ENCODE assay signal across 9 cellular contexts in genomic region chr18:76410660-76411417, GRCh38.
DNase-seq lines count a peak whose midpoint lies in the region; ATAC-seq lines count a peak whose summit lies in the region.
"Had no signal": no experiment of that assay in that cellular context is flagged by ENCODE, and none has a peak within 500 bp of the region (broad histone marks: within the 10 kb centered on the region; RNA-seq: fewer than 3 reads in every experiment).

No MANE protein-coding gene starts in this region.

- no peaks in the 10 kb centered on the region for H3K27me3 ChIP-seq in MG63

- H3K9me3 ChIP-seq in MG63 = no peaks in the 10 kb centered on the region

- no peaks in the 10 kb centered on the region for H3K36me3 ChIP-seq in MG63

- H3K27me3 Mint-ChIP-seq in activated T-cell treated with anti-CD3 and anti-CD28 coated beads, Interleukin-2, amount 50 U/mL, for 4 hours (ENCODE audit: low read depth) = no peaks in the 10 kb centered on the region

- H3K4me3 Mint-ChIP-seq in activated T-cell treated with anti-CD3 and anti-CD28 coated beads, Interleukin-2, amount 50 U/mL, for 4 hours = no peak overlapping the region

- peak; percentile 96 for ATAC-seq in GM18519 (IDR thresholded peaks at IDR 0.05; ENCODE audit: low FRiP score, unreplicated experiment)
- peak; percentile 89 for ATAC-seq in HG02885 (IDR thresholded peaks at IDR 0.05; ENCODE audit: poor library complexity, unreplicated experiment)
- peak; percentile 84 to 88 for ATAC-seq in activated T-cell treated with anti-CD3 and anti-CD28 coated beads, Interleukin-2, amount 50 U/mL, for 4 hours

- no peaks in the 10 kb centered on the region for H3K9me3 Mint-ChIP-seq in activated T-cell treated with anti-CD3 and anti-CD28 coated beads, Interleukin-2, amount 50 U/mL, for 4 hours

- H3K4me1 Mint-ChIP-seq in activated T-cell treated with anti-CD3 and anti-CD28 coated beads, Interleukin-2, amount 50 U/mL, for 4 hours (ENCODE audit: low read depth) = peaks cover 32% of the 10 kb centered on the region

- DNase-seq in AML-193 (lab: John Stamatoyannopoulos, UW) (peak; percentile 68 to 73), HuH-7 (ENCODE audit: low spot score) (no peak), midbrain (lab: John Stamatoyannopoulos, UW) (no peak), EL (no peak), MG63 (no peak)
- DNase-seq in activated T-cell treated with anti-CD3 and anti-CD28 coated beads, Interleukin-2, amount 50 U/mL, for 4 hours = no peak
- DNase-seq: effector CD8-positive, alpha-beta T cell had no signal

- H3K4me3 ChIP-seq in MG63 = no peak overlapping the region

- H3K36me3 Mint-ChIP-seq in activated T-cell treated with anti-CD3 and anti-CD28 coated beads, Interleukin-2, amount 50 U/mL, for 4 hours (ENCODE audit: insufficient read depth) = no peaks in the 10 kb centered on the region

Comparison
In these comparisons a context has a peak if more than half of its experiments do, and no peak if none do; other contexts are left out.
1. DNase-seq: peak in AML-193 (2 of 2); none in activated T-cell treated with anti-CD3 and anti-CD28 coated beads, Interleukin-2, amount 50 U/mL, for 4 hours (single experiment), HuH-7 (single experiment), midbrain (single experiment), EL (single experiment) and MG63 (single experiment).
2. Peak in every context shown above with its lines, with median percentiles within 50 percentile points of each other: ATAC-seq.